13 cellular contexts compared by ENCODE assay signal in the genomic region with DNA sequence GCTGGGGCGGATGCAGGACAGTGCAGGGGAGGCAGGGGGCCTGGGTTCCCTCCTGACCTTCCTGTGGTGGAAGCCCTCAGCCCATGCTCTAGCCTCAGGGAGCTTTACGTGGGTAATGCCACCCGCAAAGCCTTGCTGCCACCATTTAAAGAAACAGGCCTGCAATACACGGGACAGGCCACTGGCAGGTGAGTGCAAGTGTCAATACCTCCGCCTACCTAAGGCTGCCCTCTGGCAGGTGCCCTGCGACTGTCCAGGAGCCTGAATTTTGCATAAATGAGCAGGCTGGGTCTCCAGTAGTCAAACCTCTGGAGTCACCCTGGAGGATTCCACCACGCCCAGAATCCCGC. TPM values are rescaled to one million over a fixed set of nuclear protein-coding genes. Genes with fewer than 3 reads are reported as not detected.
DNase-seq lines count a peak whose midpoint lies in the region; ATAC-seq and TF ChIP-seq lines count a peak whose summit lies in the region.
"Had no signal": no experiment of that assay in that cellular context is flagged by ENCODE, and none has a peak within 500 bp of the region (broad histone marks: within the 10 kb centered on the region; RNA-seq: fewer than 3 reads in every experiment).

No MANE protein-coding gene starts in this region.

- WGBS in iPS DF 6.9 (ENCODE audit: insufficient coverage, insufficient read length): no CpG with 5 or more reads among the region's 8 CpGs
- 36 to 52% (median 44%) methylated on average over 8 of the region's 8 CpGs for WGBS in ovary, 3 donors

- no peak for ATAC-seq in HG03280 (IDR thresholded peaks at IDR 0.05; ENCODE audit: unreplicated experiment)

- H3K36me3 ChIP-seq in SJCRH30 (0 out of 2 replicates have a peak, but pooled peaks cover 4% of the 10 kb centered on the region), iPS DF 6.9 (ENCODE audit: control insufficient read depth, insufficient read depth, low read length) (no peaks in the 10 kb centered on the region), ovary (no peaks in the 10 kb centered on the region), Caco-2 (ENCODE audit: control insufficient read depth, insufficient read depth, low read length) (no peaks in the 10 kb centered on the region)

- H3K4me1 Mint-ChIP-seq in Caco-2 (ENCODE audit: low read depth, unreplicated experiment): no peaks in the 10 kb centered on the region
- H3K4me1 Mint-ChIP-seq: activated naive CD4-positive, alpha-beta T cell treated with anti-CD3 and anti-CD28 coated beads, Interleukin-2, amount 50 U/mL, for 24 hours had no signal

- H3K9me3 ChIP-seq in SJCRH30 (replicated peaks) (no peaks in the 10 kb centered on the region), iPS DF 6.9 (ENCODE audit: control insufficient read depth, insufficient read depth, low read length) (no peaks in the 10 kb centered on the region), ovary (no peaks in the 10 kb centered on the region), Caco-2 (no peaks in the 10 kb centered on the region)

- no peaks in the 10 kb centered on the region for H3K27me3 ChIP-seq in SJCRH30
- peaks cover 12% of the 10 kb centered on the region for H3K27me3 ChIP-seq in iPS DF 6.9 (ENCODE audit: control insufficient read depth, insufficient read depth, low read length)
- peaks cover 5% of the 10 kb centered on the region for H3K27me3 ChIP-seq in ovary
- no peaks in the 10 kb centered on the region for H3K27me3 ChIP-seq in Caco-2 (replicated peaks; ENCODE audit: control insufficient read depth, insufficient read depth, low read length)

- TF ChIP-seq CTCF in ovary (IDR thresholded peaks at IDR 0.05): no peak
- no peak for TF ChIP-seq CTCF in Caco-2 (IDR thresholded peaks at IDR 0.05; ENCODE audit: insufficient read depth in 1 of 2, low read depth in 1 of 2, low read length in 1 of 2, severe bottlenecking in 1 of 2, unreplicated experiment in 1 of 2)

- H3K27ac ChIP-seq in SJCRH30: peak overlapping the region; percentile 73
- no peak overlapping the region for H3K27ac ChIP-seq in iPS DF 6.9 (ENCODE audit: low read length)
- no peak overlapping the region for H3K27ac ChIP-seq in ovary
- H3K27ac ChIP-seq: PC-9 had no signal

- H3K4me1 ChIP-seq in SJCRH30: peaks cover 48% of the 10 kb centered on the region
- peaks cover 14% of the 10 kb centered on the region for H3K4me1 ChIP-seq in iPS DF 6.9 (ENCODE audit: control insufficient read depth, insufficient read depth, low read length)
- H3K4me1 ChIP-seq in ovary (ENCODE audit: insufficient read depth): peaks cover 4% of the 10 kb centered on the region
- H3K4me1 ChIP-seq in Caco-2: no peaks in the 10 kb centered on the region

- peak overlapping the region; percentile 93 for H3K4me3 ChIP-seq in SJCRH30
- H3K4me3 ChIP-seq in iPS DF 6.9 (ENCODE audit: low read length): peak overlapping the region; percentile 91; the same call in 1 of the 2 replicates
- H3K4me3 ChIP-seq in ovary: peak overlapping the region; percentile 50
- no peak overlapping the region for H3K4me3 ChIP-seq in Caco-2 (ENCODE audit: low read depth, low read length)
- H3K4me3 ChIP-seq: PC-9 had no signal

- POLR2A ChIA-PET in Caco-2 (lab: Charles Lee): no interaction called here

- H3K27me3 Mint-ChIP-seq in Caco-2 (ENCODE audit: insufficient read depth, unreplicated experiment): peaks cover 15% of the 10 kb centered on the region

- no peaks in the 10 kb centered on the region for H3K36me3 Mint-ChIP-seq in Caco-2 (ENCODE audit: insufficient read depth, unreplicated experiment)
- H3K36me3 Mint-ChIP-seq: activated naive CD4-positive, alpha-beta T cell treated with anti-CD3 and anti-CD28 coated beads, Interleukin-2, amount 50 U/mL, for 24 hours had no signal

- no peaks in the 10 kb centered on the region for H3K9me3 Mint-ChIP-seq in Caco-2 (ENCODE audit: unreplicated experiment)
- H3K9me3 Mint-ChIP-seq: activated naive CD4-positive, alpha-beta T cell treated with anti-CD3 and anti-CD28 coated beads, Interleukin-2, amount 50 U/mL, for 24 hours had no signal

- intact Hi-C loops in ovary (cut with DNase I) (no loop called here), Caco-2 (cut with micrococcal nuclease; ENCODE audit: unreplicated experiment) (no loop called here)

- TF ChIP-seq EP300 in ovary (IDR thresholded peaks at IDR 0.05): no peak

- DNase-seq in DMS53 treated with DMSO at 0.1 percent for 48 hours (lab: John Stamatoyannopoulos, UW; ENCODE audit: unreplicated experiment): peak; percentile 71
- DNase-seq in SJCRH30: no peak
- no peak for DNase-seq in iPS DF 6.9 (ENCODE audit: low read depth, low spot score)
- DNase-seq in ovary: no peak
- no peak for DNase-seq in Caco-2
- no peak for DNase-seq in activated naive CD4-positive, alpha-beta T cell treated with anti-CD3 and anti-CD28 coated beads, Interleukin-2, amount 50 U/mL, for 16 hours
- DNase-seq in inferior parietal cortex (ENCODE audit: extremely low spot score): no peak
- DNase-seq: cortex of kidney, foreskin melanocyte, midbrain, PC-9 had no signal

- no peak overlapping the region for H3K27ac Mint-ChIP-seq in Caco-2 (ENCODE audit: unreplicated experiment)
- H3K27ac Mint-ChIP-seq: activated naive CD4-positive, alpha-beta T cell treated with anti-CD3 and anti-CD28 coated beads, Interleukin-2, amount 50 U/mL, for 24 hours had no signal

- CTCF ChIA-PET in Caco-2 (lab: Charles Lee): no interaction called here

- no peak overlapping the region for H3K4me3 Mint-ChIP-seq in Caco-2 (ENCODE audit: unreplicated experiment)
- H3K4me3 Mint-ChIP-seq: activated naive CD4-positive, alpha-beta T cell treated with anti-CD3 and anti-CD28 coated beads, Interleukin-2, amount 50 U/mL, for 24 hours had no signal

- TF ChIP-seq POLR2A in ovary (IDR thresholded peaks at IDR 0.05): no peak

- BruUV-seq in Caco-2 (replicated peaks; lab: Mats Ljungman, UMichigan): no TSS peak

RNA-seq across cellular contexts. Expression of a gene that starts 5.9 kb away (rescaled TPM):
- 87.0 and 88.0 TPM in 2 replicates for total RNA-seq in SJCRH30 (2014; rRNA removed; shearing (Covaris generic))
- total RNA-seq in ovary (1 to 10 TPM; 1.2 to 5.5 (median 4.2) TPM), Caco-2 (2022) (not detected in 2 replicates)
- polyA plus RNA-seq in ovary: 1 to 10 TPM; 3.6 to 4.9 TPM
- total RNA-seq: PC-9 had no signal

Comparison
In these comparisons a context has a peak if more than half of its experiments do, and no peak if none do; other contexts are left out.
1. RNA of a gene that starts 5.9 kb away (total RNA-seq): 87.0 to 88.0 TPM in SJCRH30; 1.2 to 5.5 TPM in ovary and not detected in Caco-2; every median in the first group is over 10 times any median in the second.